ENCODE assay signal across 21 cellular contexts in the genomic region with DNA sequence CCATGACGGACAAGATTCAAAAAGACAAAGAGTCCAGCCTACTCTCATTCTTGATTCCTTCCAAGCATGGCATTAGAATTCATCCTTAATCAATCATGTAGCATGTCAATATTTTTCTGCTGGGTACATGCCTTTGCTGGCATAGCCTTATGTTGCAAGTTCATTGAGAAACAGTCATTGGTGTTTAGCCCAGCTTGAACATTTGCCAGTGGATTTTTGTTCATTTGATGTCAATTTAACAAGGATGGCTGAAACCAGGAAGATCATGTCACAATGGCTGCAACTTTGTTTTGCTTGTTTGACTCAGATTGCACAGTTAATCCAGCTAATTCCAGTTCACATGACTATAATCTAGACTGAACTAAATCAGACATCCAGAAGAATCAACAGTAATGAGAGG.
"Had no signal": no experiment of that assay in that cellular context is flagged by ENCODE, and none has a peak within 500 bp of the region (broad histone marks: within the 10 kb centered on the region; RNA-seq: fewer than 3 reads in every experiment).

No MANE protein-coding gene starts in this region.

- H3K9me3 ChIP-seq: colonic mucosa, left lung, neutrophil, transverse colon, uterus had no signal

- H3K27me3 ChIP-seq: colonic mucosa, hepatocyte, left lung, neutrophil, transverse colon, uterus had no signal

- H3K4me2 ChIP-seq: hepatocyte had no signal

- H2AFZ ChIP-seq: hepatocyte, parathyroid adenoma had no signal

- H3K36me3 ChIP-seq: colonic mucosa, left lung, neutrophil, transverse colon, uterus had no signal

- H3K4me3 ChIP-seq: colonic mucosa, hepatocyte, left lung, transverse colon, uterus had no signal

- DNase-seq: activated CD4-positive, alpha-beta T cell treated with anti-CD3 and anti-CD28 coated beads, Interleukin-2, amount 50 U/mL, for 4 hours; activated gamma-delta T cell treated with Interleukin-2 at 50 U/mL for 16 hours; amniotic stem cell; caudate nucleus; colonic mucosa; endodermal cell; kidney; left lung; stimulated activated CD4-positive, alpha-beta T cell treated with anti-CD3 and anti-CD28 coated beads, Interleukin-12 subunit alpha, Interleukin-12 subunit beta, amount 100 ng/mL, for 4 hours; stimulated activated CD4-positive, alpha-beta T cell treated with anti-CD3 and anti-CD28 coated beads, Interleukin-2, amount 100 ng/mL, for 24 hours; stimulated activated naive CD8-positive, alpha-beta T cell treated with anti-CD3 and anti-CD28 coated beads, Interleukin-15, Interleukin-2, amounts not matched to agents 100 U/mL and 50 U/mL, for 24 hours; transverse colon; uterus had no signal

- H3K4me1 Mint-ChIP-seq: mesothelial cell of epicardium had no signal

- H3K79me2 ChIP-seq: hepatocyte, parathyroid adenoma had no signal

- H3K27me3 Mint-ChIP-seq: natural killer cell treated with Interleukin-12 subunit alpha and Interleukin-12 subunit beta and Interleukin-15 and Interleukin-18, amount 100 ng/mL, for 72 hours had no signal

- H3K27ac ChIP-seq: colonic mucosa, hepatocyte, left lung, neutrophil, parathyroid adenoma, transverse colon, uterus had no signal

- H3K4me1 ChIP-seq: colonic mucosa, left lung, parathyroid adenoma, transverse colon, uterus had no signal

- H3K4me3 Mint-ChIP-seq: activated T-helper 1 cell treated with anti-CD3 and anti-CD28 coated beads, Interleukin-12 subunit alpha, Interleukin-12 subunit beta, Interleukin-2, Interleukin-4 antibody, amounts not matched to agents 30 ng/mL and 10 ng/mL and 1 ng/mL, durations not matched to agents 14 hours and 24 hours and 36 hours; endodermal cell; mesothelial cell of epicardium; natural killer cell treated with Interleukin-12 subunit alpha and Interleukin-12 subunit beta and Interleukin-15 and Interleukin-18, amount 100 ng/mL, for 72 hours; T-helper 2 cell treated with Interferon-gamma antibody and Interleukin-4, amounts not matched to agents 5 μg/mL and 100 μg/mL, for 36 hours had no signal

- H3K9ac ChIP-seq: parathyroid adenoma had no signal

- H3K36me3 Mint-ChIP-seq: activated naive CD4-positive, alpha-beta T cell treated with anti-CD3 and anti-CD28 coated beads, Interleukin-2, amount 50 U/mL, for 72 hours; mesothelial cell of epicardium; natural killer cell treated with Interleukin-12 subunit alpha and Interleukin-12 subunit beta and Interleukin-15 and Interleukin-18, amount 100 ng/mL, for 72 hours had no signal

- H3K9me3 Mint-ChIP-seq: activated T-helper 1 cell treated with anti-CD3 and anti-CD28 coated beads, Interleukin-12 subunit alpha, Interleukin-12 subunit beta, Interleukin-2, Interleukin-4 antibody, amounts not matched to agents 30 ng/mL and 10 ng/mL and 1 ng/mL, durations not matched to agents 14 hours and 24 hours and 36 hours had no signal

- H3K27ac Mint-ChIP-seq: activated naive CD4-positive, alpha-beta T cell treated with anti-CD3 and anti-CD28 coated beads, Interleukin-2, amount 50 U/mL, for 72 hours; activated T-helper 1 cell treated with anti-CD3 and anti-CD28 coated beads, Interleukin-12 subunit alpha, Interleukin-12 subunit beta, Interleukin-2, Interleukin-4 antibody, amounts not matched to agents 30 ng/mL and 10 ng/mL and 1 ng/mL, durations not matched to agents 14 hours and 24 hours and 36 hours; endodermal cell; mesothelial cell of epicardium; natural killer cell treated with Interleukin-12 subunit alpha and Interleukin-12 subunit beta and Interleukin-15 and Interleukin-18, amount 100 ng/mL, for 72 hours; T-helper 2 cell treated with Interferon-gamma antibody and Interleukin-4, amounts not matched to agents 5 μg/mL and 100 μg/mL, for 36 hours had no signal
